ENCODE assay signal across 23 cellular contexts in the genomic region with DNA sequence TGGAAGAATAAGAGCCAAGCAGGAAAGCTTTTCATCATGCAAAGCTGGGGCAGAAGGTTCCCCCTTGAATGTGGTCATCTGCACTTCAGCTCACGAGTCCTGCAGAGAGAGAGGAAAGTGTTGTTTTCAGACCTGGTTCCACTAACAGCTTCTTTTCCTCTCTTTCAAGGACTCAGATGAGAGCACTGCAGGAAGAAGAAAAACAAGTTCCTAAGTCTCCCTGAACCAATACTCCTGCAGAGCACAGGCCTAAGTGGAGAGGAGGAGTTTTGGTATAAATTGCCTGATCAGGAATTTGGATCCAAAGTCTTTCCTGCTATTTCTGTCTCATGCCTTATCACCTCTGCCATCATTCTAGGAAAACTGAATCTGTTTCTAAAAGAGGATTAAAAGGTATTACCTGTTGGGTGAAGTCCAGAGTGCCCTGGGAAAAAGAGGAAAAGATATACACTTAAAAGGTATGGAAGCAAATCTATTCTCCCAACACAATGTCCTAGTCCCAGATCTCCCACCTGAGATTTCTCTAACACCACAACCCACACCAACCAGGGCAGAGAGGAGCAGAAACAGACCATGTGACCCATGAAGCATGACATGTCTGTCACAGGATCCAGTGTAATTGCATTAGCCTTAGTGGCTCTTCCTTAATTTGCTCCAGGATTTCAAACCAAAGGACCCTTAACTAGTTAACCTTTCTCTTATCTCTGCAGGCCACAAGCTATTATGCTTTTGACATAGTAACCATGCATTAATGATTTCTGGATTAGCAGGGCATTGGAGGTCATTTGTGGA. TPM values are rescaled to one million over a fixed set of nuclear protein-coding genes. Genes with fewer than 3 reads are reported as not detected.
"Had no signal": no experiment of that assay in that cellular context is flagged by ENCODE, and none has a peak within 500 bp of the region (broad histone marks: within the 10 kb centered on the region; RNA-seq: fewer than 3 reads in every experiment).

No MANE protein-coding gene starts in this region.

- DNase-seq: effector CD8-positive, alpha-beta T cell; foreskin melanocyte; heart left ventricle; hypothalamus; islet precursor cell; left ventricle myocardium inferior; mesendoderm; naive thymus-derived CD4-positive, alpha-beta T cell; nephron progenitor cell; spleen; stimulated activated CD4-positive, alpha-beta T cell treated with anti-CD3 and anti-CD28 coated beads, Interleukin-15, amount 100 ng/mL, for 24 hours; stimulated activated CD4-positive, alpha-beta T cell treated with anti-CD3 and anti-CD28 coated beads, Interleukin-1b, Interleukin-23, amount 100 ng/mL, for 48 hours; stimulated activated CD4-positive, alpha-beta T cell treated with anti-CD3 and anti-CD28 coated beads, Interleukin-4, amount 100 ng/mL, for 24 hours; stimulated activated naive CD4-positive, alpha-beta T cell; uterus had no signal

- H3K36me3 ChIP-seq: heart left ventricle, left ventricle myocardium inferior, neutrophil, spleen, uterus had no signal

- ATAC-seq: heart left ventricle; naive thymus-derived CD4-positive, alpha-beta T cell; sciatic nerve had no signal

- H3K4me1 ChIP-seq: left ventricle myocardium inferior, spleen, uterus had no signal

- H3K9me3 ChIP-seq: heart left ventricle, left ventricle myocardium inferior, neutrophil, spleen, uterus had no signal

- H3K4me3 ChIP-seq: coronary artery, heart left ventricle, left ventricle myocardium inferior, lung, spleen, uterus had no signal

- H3K27me3 ChIP-seq: neutrophil, spleen, uterus had no signal

- H3K27ac Mint-ChIP-seq: naive thymus-derived CD4-positive, alpha-beta T cell; type B pancreatic cell had no signal

- H3K36me3 Mint-ChIP-seq: naive thymus-derived CD4-positive, alpha-beta T cell; type B pancreatic cell had no signal

- H3K4me3 Mint-ChIP-seq: naive thymus-derived CD4-positive, alpha-beta T cell; type B pancreatic cell had no signal

- H3K9me3 Mint-ChIP-seq: naive thymus-derived CD4-positive, alpha-beta T cell; nephron progenitor cell; type B pancreatic cell had no signal

- H3K27ac ChIP-seq: coronary artery, heart left ventricle, left ventricle myocardium inferior, neutrophil, uterus had no signal

RNA-seq across cellular contexts. Expression of gene HLA-DRB5, which starts 12.2 kb away (rescaled TPM):
- total RNA-seq: chondrocyte, osteoblast, pulmonary artery endothelial cell had no signal
